In the genomic region with DNA sequence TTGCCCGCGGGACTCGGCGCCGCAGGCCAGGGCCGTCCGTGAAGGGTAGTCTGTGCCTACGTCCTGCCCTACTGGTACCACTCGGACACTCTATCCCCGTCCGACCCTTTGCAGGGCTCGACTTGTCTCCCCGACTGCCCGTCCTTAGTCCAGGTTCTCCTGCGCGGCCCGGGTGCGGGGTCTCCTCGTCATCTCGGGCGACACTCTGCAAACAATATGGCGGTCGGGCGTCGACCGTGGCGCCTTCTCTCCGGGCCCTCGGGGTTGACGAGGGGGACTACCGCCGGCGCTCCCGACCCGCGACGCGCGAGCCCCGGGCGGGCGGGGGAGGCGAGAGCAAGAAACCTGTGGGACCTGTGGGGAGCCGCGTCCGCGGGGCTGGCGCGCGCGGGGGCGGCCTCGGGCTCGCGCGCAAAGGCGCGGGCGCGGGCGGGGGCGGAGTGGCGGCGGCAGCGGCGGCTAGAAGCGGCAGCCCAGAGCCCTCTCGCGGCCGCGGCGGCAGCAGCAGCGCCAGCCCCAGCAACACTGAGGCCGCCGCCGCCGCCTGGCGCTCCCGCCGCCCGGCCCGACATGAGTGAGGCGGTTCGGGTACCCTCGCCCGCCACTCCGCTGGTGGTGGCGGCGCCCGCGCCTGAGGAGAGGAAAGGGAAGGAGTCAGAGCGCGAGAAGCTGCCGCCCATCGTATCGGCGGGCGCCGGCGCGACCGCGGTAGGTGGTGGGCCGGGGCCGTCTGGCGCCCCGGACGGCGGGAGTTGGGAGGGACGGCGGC, we compare ENCODE assay signal across 2 cellular contexts.
TF ChIP-seq lines count a peak whose summit lies in the region.

A gene with protein sequence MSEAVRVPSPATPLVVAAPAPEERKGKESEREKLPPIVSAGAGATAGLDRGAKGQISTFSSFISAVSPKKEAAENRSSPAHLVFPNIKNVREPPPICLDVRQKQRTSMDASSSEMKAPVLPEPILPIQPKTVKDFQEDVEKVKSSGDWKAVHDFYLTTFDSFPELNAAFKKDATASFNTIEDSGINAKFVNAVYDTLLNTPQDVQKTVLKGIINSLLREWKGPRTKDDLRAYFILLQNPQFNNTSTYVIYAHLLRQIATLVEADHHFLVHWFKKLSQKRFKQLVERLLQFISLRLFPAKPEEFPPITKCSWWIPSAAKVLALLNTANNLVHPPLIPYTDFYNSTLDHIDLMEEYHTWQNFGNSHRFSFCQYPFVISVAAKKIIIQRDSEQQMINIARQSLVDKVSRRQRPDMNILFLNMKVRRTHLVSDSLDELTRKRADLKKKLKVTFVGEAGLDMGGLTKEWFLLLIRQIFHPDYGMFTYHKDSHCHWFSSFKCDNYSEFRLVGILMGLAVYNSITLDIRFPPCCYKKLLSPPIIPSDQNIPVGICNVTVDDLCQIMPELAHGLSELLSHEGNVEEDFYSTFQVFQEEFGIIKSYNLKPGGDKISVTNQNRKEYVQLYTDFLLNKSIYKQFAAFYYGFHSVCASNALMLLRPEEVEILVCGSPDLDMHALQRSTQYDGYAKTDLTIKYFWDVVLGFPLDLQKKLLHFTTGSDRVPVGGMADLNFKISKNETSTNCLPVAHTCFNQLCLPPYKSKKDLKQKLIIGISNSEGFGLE (plus strand): TSS at position 476 of the 769 bp plus-strand sequence. CDS start 95 bp downstream, at position 571.

TF ChIP-seq in HEK293, 187 proteins besides CTCF, POLR2A, EP300 and RAD21 (continued from another document and continues in another):
- TF ChIP-seq MZF1 (tag by site-specific recombination; IDR thresholded peaks at IDR 0.05; ENCODE audit: borderline replicate concordance) (no peak), SETDB1 (IDR thresholded peaks at IDR 0.05; ENCODE audit: insufficient read length, low read length) (no peak), OVOL3 (tag by site-specific recombination; IDR thresholded peaks at IDR 0.05) (no peak), ZNF132 (tag by site-specific recombination; IDR thresholded peaks at IDR 0.05; ENCODE audit: borderline replicate concordance) (no peak), REPIN1 (tag by site-specific recombination; IDR thresholded peaks at IDR 0.05; ENCODE audit: low read depth) (no peak), ZNF785 (tag by site-specific recombination; IDR thresholded peaks at IDR 0.05) (no peak), ZNF626 (tag by site-specific recombination; IDR thresholded peaks at IDR 0.05) (no peak), ZNF747 (tag by site-specific recombination; IDR thresholded peaks at IDR 0.05) (no peak), ZNF248 (tag by site-specific recombination; IDR thresholded peaks at IDR 0.05) (no peak), ZNF138 (tag by site-specific recombination; IDR thresholded peaks at IDR 0.05; ENCODE audit: borderline replicate concordance) (no peak), ZNF274 (IDR thresholded peaks at IDR 0.05; ENCODE audit: low read length) (no peak), ZNF274 (tag by site-specific recombination; IDR thresholded peaks at IDR 0.05; ENCODE audit: borderline replicate concordance) (no peak), ZNF677 (tag by site-specific recombination; IDR thresholded peaks at IDR 0.05) (no peak), ZNF610 (tag by site-specific recombination; IDR thresholded peaks at IDR 0.05; ENCODE audit: borderline replicate concordance) (0 out of 2 replicates have a peak, but pooled peaks have one; percentile 40), ZNF529 (tag by site-specific recombination; IDR thresholded peaks at IDR 0.05; ENCODE audit: insufficient replicate concordance) (no peak), KLF1 (tag by site-specific recombination; IDR thresholded peaks at IDR 0.05) (no peak), ZNF777 (tag by site-specific recombination; IDR thresholded peaks at IDR 0.05; ENCODE audit: borderline replicate concordance) (peak; percentile 94; the same call in 1 of the 2 replicates), ZFP37 (tag by site-specific recombination; IDR thresholded peaks at IDR 0.05) (no peak; the same call in none of the 2 replicates), SP2 (tag by site-specific recombination; IDR thresholded peaks at IDR 0.05) (no peak), GFI1B (tag by site-specific recombination; IDR thresholded peaks at IDR 0.05) (no peak), PRDM1 (tag by site-specific recombination; IDR thresholded peaks at IDR 0.05) (no peak), ZNF596 (tag by site-specific recombination; IDR thresholded peaks at IDR 0.05) (peak; percentile 59), ZNF426 (tag by site-specific recombination; IDR thresholded peaks at IDR 0.05) (no peak), ZNF555 (tag by site-specific recombination; conservative IDR thresholded peaks at IDR 0.05) (no peak)
- TF ChIP-seq, protein P1, sequence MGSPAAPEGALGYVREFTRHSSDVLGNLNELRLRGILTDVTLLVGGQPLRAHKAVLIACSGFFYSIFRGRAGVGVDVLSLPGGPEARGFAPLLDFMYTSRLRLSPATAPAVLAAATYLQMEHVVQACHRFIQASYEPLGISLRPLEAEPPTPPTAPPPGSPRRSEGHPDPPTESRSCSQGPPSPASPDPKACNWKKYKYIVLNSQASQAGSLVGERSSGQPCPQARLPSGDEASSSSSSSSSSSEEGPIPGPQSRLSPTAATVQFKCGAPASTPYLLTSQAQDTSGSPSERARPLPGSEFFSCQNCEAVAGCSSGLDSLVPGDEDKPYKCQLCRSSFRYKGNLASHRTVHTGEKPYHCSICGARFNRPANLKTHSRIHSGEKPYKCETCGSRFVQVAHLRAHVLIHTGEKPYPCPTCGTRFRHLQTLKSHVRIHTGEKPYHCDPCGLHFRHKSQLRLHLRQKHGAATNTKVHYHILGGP (tag by site-specific recombination; IDR thresholded peaks at IDR 0.05), result no peak
- TF ChIP-seq, protein P2, sequence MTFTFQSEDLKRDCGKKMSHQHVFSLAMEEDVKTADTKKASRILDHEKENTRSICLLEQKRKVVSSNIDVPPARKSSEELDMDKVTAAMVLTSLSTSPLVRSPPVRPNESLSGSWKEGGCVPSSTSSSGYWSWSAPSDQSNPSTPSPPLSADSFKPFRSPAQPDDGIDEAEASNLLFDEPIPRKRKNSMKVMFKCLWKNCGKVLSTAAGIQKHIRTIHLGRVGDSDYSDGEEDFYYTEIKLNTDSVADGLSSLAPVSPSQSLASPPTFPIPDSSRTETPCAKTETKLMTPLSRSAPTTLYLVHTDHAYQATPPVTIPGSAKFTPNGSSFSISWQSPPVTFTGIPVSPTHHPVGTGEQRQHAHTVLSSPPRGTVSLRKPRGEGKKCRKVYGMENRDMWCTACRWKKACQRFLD (tag by site-specific recombination; IDR thresholded peaks at IDR 0.05), result no peak
- TF ChIP-seq, protein P3, sequence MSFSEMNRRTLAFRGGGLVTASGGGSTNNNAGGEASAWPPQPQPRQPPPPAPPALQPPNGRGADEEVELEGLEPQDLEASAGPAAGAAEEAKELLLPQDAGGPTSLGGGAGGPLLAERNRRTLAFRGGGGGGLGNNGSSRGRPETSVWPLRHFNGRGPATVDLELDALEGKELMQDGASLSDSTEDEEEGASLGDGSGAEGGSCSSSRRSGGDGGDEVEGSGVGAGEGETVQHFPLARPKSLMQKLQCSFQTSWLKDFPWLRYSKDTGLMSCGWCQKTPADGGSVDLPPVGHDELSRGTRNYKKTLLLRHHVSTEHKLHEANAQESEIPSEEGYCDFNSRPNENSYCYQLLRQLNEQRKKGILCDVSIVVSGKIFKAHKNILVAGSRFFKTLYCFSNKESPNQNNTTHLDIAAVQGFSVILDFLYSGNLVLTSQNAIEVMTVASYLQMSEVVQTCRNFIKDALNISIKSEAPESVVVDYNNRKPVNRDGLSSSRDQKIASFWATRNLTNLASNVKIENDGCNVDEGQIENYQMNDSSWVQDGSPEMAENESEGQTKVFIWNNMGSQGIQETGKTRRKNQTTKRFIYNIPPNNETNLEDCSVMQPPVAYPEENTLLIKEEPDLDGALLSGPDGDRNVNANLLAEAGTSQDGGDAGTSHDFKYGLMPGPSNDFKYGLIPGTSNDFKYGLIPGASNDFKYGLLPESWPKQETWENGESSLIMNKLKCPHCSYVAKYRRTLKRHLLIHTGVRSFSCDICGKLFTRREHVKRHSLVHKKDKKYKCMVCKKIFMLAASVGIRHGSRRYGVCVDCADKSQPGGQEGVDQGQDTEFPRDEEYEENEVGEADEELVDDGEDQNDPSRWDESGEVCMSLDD (tag by site-specific recombination; IDR thresholded peaks at IDR 0.05), result peak; percentile 82; the same call in 1 of the 2 replicates

TF ChIP-seq in K562, 482 proteins besides CTCF, POLR2A, EP300 and RAD21 (continued from another document and continues in another):
- TF ChIP-seq, protein P4, sequence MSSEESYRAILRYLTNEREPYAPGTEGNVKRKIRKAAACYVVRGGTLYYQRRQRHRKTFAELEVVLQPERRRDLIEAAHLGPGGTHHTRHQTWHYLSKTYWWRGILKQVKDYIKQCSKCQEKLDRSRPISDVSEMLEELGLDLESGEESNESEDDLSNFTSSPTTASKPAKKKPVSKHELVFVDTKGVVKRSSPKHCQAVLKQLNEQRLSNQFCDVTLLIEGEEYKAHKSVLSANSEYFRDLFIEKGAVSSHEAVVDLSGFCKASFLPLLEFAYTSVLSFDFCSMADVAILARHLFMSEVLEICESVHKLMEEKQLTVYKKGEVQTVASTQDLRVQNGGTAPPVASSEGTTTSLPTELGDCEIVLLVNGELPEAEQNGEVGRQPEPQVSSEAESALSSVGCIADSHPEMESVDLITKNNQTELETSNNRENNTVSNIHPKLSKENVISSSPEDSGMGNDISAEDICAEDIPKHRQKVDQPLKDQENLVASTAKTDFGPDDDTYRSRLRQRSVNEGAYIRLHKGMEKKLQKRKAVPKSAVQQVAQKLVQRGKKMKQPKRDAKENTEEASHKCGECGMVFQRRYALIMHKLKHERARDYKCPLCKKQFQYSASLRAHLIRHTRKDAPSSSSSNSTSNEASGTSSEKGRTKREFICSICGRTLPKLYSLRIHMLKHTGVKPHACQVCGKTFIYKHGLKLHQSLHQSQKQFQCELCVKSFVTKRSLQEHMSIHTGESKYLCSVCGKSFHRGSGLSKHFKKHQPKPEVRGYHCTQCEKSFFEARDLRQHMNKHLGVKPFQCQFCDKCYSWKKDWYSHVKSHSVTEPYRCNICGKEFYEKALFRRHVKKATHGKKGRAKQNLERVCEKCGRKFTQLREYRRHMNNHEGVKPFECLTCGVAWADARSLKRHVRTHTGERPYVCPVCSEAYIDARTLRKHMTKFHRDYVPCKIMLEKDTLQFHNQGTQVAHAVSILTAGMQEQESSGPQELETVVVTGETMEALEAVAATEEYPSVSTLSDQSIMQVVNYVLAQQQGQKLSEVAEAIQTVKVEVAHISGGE (CRISPR knock-in tag; IDR thresholded peaks at IDR 0.05), result no peak; a peak in 1 of 6 replicates
- TF ChIP-seq HNRNPUL1 (IDR thresholded peaks at IDR 0.05; ENCODE audit: low read length) (no peak), POLR2G (IDR thresholded peaks at IDR 0.05; ENCODE audit: low read depth, low read length) (peak; percentile 94), DDX20 (tag; IDR thresholded peaks at IDR 0.05; ENCODE audit: low read depth) (no peak), YY1 (IDR thresholded peaks at IDR 0.05; ENCODE audit: borderline replicate concordance in 1 of 3, control insufficient read depth in 1 of 3, extremely low read depth in 1 of 3, insufficient read depth in 3 of 3, insufficient read length in 1 of 3, insufficient replicate concordance in 2 of 3, low read depth in 1 of 3, low read length in 2 of 3) (peak; percentile 69 to 94 (median 89)), NCOA6 (IDR thresholded peaks at IDR 0.05) (peak; percentile 98), ATF7 (IDR thresholded peaks at IDR 0.05) (0 out of 2 replicates have a peak, but pooled peaks have one; percentile 24), GABPA (tag; conservative IDR thresholded peaks at IDR 0.05; ENCODE audit: low read depth) (no peak), NR2C2 (CRISPR knock-in tag; IDR thresholded peaks at IDR 0.05) (no peak), NR2C2 (tag; IDR thresholded peaks at IDR 0.05) (peak; percentile 69), BRD4 (IDR thresholded peaks at IDR 0.05) (peak; percentile 48; the same call in 1 of the 2 replicates), CHD1 (IDR thresholded peaks at IDR 0.05; ENCODE audit: low read length) (peak; percentile 73), SAP30 (IDR thresholded peaks at IDR 0.05; ENCODE audit: borderline replicate concordance, insufficient read depth, low read depth, low read length, poor library complexity, severe bottlenecking) (no peak), HEY1 (CRISPR knock-in tag; IDR thresholded peaks at IDR 0.05; ENCODE audit: borderline replicate concordance) (no peak), PCBP1 (IDR thresholded peaks at IDR 0.05; ENCODE audit: low read depth, low read length, poor library complexity, severe bottlenecking) (peak; percentile 55), TAF9B (IDR thresholded peaks at IDR 0.05; ENCODE audit: partially characterized antibody) (peak; percentile 25), RBFOX2 (IDR thresholded peaks at IDR 0.05; ENCODE audit: low read depth, low read length) (peak; percentile 93)
- TF ChIP-seq, protein P5, sequence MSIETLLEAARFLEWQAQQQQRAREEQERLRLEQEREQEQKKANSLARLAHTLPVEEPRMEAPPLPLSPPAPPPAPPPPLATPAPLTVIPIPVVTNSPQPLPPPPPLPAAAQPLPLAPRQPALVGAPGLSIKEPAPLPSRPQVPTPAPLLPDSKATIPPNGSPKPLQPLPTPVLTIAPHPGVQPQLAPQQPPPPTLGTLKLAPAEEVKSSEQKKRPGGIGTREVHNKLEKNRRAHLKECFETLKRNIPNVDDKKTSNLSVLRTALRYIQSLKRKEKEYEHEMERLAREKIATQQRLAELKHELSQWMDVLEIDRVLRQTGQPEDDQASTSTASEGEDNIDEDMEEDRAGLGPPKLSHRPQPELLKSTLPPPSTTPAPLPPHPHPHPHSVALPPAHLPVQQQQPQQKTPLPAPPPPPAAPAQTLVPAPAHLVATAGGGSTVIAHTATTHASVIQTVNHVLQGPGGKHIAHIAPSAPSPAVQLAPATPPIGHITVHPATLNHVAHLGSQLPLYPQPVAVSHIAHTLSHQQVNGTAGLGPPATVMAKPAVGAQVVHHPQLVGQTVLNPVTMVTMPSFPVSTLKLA (conservative IDR thresholded peaks at IDR 0.05), result no peak
- TF ChIP-seq, protein P6, sequence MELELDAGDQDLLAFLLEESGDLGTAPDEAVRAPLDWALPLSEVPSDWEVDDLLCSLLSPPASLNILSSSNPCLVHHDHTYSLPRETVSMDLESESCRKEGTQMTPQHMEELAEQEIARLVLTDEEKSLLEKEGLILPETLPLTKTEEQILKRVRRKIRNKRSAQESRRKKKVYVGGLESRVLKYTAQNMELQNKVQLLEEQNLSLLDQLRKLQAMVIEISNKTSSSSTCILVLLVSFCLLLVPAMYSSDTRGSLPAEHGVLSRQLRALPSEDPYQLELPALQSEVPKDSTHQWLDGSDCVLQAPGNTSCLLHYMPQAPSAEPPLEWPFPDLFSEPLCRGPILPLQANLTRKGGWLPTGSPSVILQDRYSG (tag; conservative IDR thresholded peaks at IDR 0.05; ENCODE audit: low read depth), result no peak
